Comparison of ENCODE assay signal across 8 cellular contexts in genomic region chr7:13742719-13743640, GRCh38.
A peak's percentile ranks its signal among the peaks of the same experiment; 100 is the strongest.
DNase-seq lines count a peak whose midpoint lies in the region; ATAC-seq, FAIRE-seq and TF ChIP-seq lines count a peak whose summit lies in the region.

No MANE protein-coding gene starts in this region.

- peak; percentile 96 for DNase-seq in DMS 273 treated with DMSO at 0.1 percent for 48 hours (lab: John Stamatoyannopoulos, UW)
- peak; percentile 51 for DNase-seq in NB4 (ENCODE audit: low read depth)
- DNase-seq in heart right ventricle: peak in 1 of 2 donors; percentile 18
- peak; percentile 40 for DNase-seq in skeletal muscle cell (ENCODE audit: low read depth)
- DNase-seq in DMS79 (lab: John Stamatoyannopoulos, UW): no peak
- DNase-seq in natural killer cell: no peak

- WGBS in heart right ventricle, 2 donors: 35 to 39% methylated on average over 5 of the region's 5 CpGs

- H3K4me1 ChIP-seq in heart right ventricle: peaks cover 0 to 16% (median 10%) of the 10 kb centered on the region in 9 donors

- TF ChIP-seq CTCF in NB4 (IDR thresholded peaks at IDR 0.05; ENCODE audit: low read depth, low read length) (peak; percentile 22), heart right ventricle (IDR thresholded peaks at IDR 0.05) (peak; percentile 10 to 65 (median 52)), natural killer cell (IDR thresholded peaks at IDR 0.05) (no peak)

- H3K36me3 Mint-ChIP-seq in natural killer cell: no peaks in the 10 kb centered on the region

- no peak overlapping the region for H3K4me3 Mint-ChIP-seq in natural killer cell

- H3K9me3 ChIP-seq in heart right ventricle: no peaks in the 10 kb centered on the region

- peak in 7 of 8 donors; percentile 59 to 81 (median 70) for ATAC-seq in heart right ventricle
- ATAC-seq in GM19328 (IDR thresholded peaks at IDR 0.05; ENCODE audit: unreplicated experiment): no peak
- ATAC-seq in natural killer cell: no peak

- no peak for TF ChIP-seq POLR2A in NB4 (IDR thresholded peaks at IDR 0.05; ENCODE audit: extremely low read depth, insufficient read length)

- peaks cover 0 to 2% of the 10 kb centered on the region in 2 donors for H3K27me3 Mint-ChIP-seq in natural killer cell (ENCODE audit: low read depth in 2 of 2)

- H3K36me3 ChIP-seq in heart right ventricle: no peaks in the 10 kb centered on the region

- no peak overlapping the region for H3K27ac Mint-ChIP-seq in natural killer cell

- H3K27ac ChIP-seq in heart right ventricle: no peak overlapping the region

- FAIRE-seq in TTC549 (lab: Jason Lieb, UNC): peak; percentile 50

- H3K9me3 Mint-ChIP-seq in natural killer cell: peaks cover 0 to 2% of the 10 kb centered on the region in 2 donors

- no peak overlapping the region for H3K4me3 ChIP-seq in NB4 (ENCODE audit: low read depth, low read length)
- no peak overlapping the region for H3K4me3 ChIP-seq in heart right ventricle
- no peak overlapping the region for H3K4me3 ChIP-seq in skeletal muscle cell (ENCODE audit: low read depth, low read length)

- intact Hi-C loops in heart right ventricle (cut with DNase I) (loop anchor here in 6 of 10 donors (5.0 to 10.0 kb wide), 4 partner anchors 216 to 461 kb away; no protein-coding TSS in a partner anchor), natural killer cell (cut with micrococcal nuclease) (no loop called here)

- no peaks in the 10 kb centered on the region for H3K4me1 Mint-ChIP-seq in natural killer cell

- H3K27me3 ChIP-seq in heart right ventricle: no peaks in the 10 kb centered on the region

Comparison
In these comparisons a context has a peak if more than half of its experiments do, and no peak if none do; other contexts are left out.
1. DNase-seq: peak in DMS 273 treated with DMSO at 0.1 percent for 48 hours (single experiment), NB4 (single experiment) and skeletal muscle cell (single experiment); none in DMS79 (single experiment) and natural killer cell (single experiment).
2. ATAC-seq: peak in heart right ventricle (7 of 8); none in GM19328 (single experiment) and natural killer cell (0 of 3).